Comparison of ENCODE assay signal across 1 cellular context in genomic region chrX:124699876-124700275, GRCh38.
TF ChIP-seq lines count a peak whose summit lies in the region.

No MANE protein-coding gene starts in this region.

TF ChIP-seq in endothelial cell of umbilical vein, 7 proteins besides CTCF, POLR2A, EP300 and RAD21 (continued from another document):
- TF ChIP-seq FOS (IDR thresholded peaks at IDR 0.05; ENCODE audit: borderline replicate concordance, insufficient read depth, low read length) (no peak), JUN (IDR thresholded peaks at IDR 0.05; ENCODE audit: borderline replicate concordance, insufficient read depth, insufficient read length, low read depth) (no peak), MAX (IDR thresholded peaks at IDR 0.05; ENCODE audit: insufficient read depth, insufficient read length) (no peak)
